In genomic region chr16:324451-325334, GRCh38 we compare ENCODE assay signal across 8 cellular contexts. TPM values are rescaled to one million over a fixed set of nuclear protein-coding genes. Genes with fewer than 3 reads are reported as not detected.
DNase-seq lines count a peak whose midpoint lies in the region; ATAC-seq and TF ChIP-seq lines count a peak whose summit lies in the region.

No MANE protein-coding gene starts in this region.

- no peak overlapping the region for H3K9ac ChIP-seq in endodermal cell (ENCODE audit: extremely low read depth, low read length, poor library complexity, severe bottlenecking)

- H3K27me3 Mint-ChIP-seq in endodermal cell (ENCODE audit: insufficient read depth) = no peaks in the 10 kb centered on the region

- H3K4me1 Mint-ChIP-seq in endodermal cell = peaks cover 16% of the 10 kb centered on the region

- TF ChIP-seq CTCF in endodermal cell (conservative IDR thresholded peaks at IDR 0.05) = no peak

- H3K4me3 Mint-ChIP-seq in endodermal cell = no peak overlapping the region

- WGBS in endodermal cell (ENCODE audit: insufficient coverage in 1 of 2, insufficient read length in 1 of 2), 2 experiments = 90 to 92% methylated on average over 38 to 55 of the region's 55 CpGs

- no peaks in the 10 kb centered on the region for H3K9me3 Mint-ChIP-seq in endodermal cell

- H3K27ac Mint-ChIP-seq in endodermal cell = peak overlapping the region; percentile 69

- ATAC-seq in GM21423 (IDR thresholded peaks at IDR 0.05; ENCODE audit: unreplicated experiment) (peak; percentile 57), GM18870 (IDR thresholded peaks at IDR 0.05; ENCODE audit: unreplicated experiment) (no peak)

- peaks cover 9% of the 10 kb centered on the region for H3K36me3 Mint-ChIP-seq in endodermal cell (ENCODE audit: low read depth)

- H3K27ac ChIP-seq in endodermal cell (ENCODE audit: low read depth, low read length) = no peak overlapping the region

- H3K4me3 ChIP-seq in endodermal cell (ENCODE audit: low read length) = no peak overlapping the region

- no peaks in the 10 kb centered on the region for H3K9me3 ChIP-seq in endodermal cell (ENCODE audit: control insufficient read depth, low read length)

- H3K27me3 ChIP-seq in endodermal cell (ENCODE audit: control insufficient read depth, insufficient read depth, low read length, poor library complexity, severe bottlenecking) = no peaks in the 10 kb centered on the region

- H3K36me3 ChIP-seq in endodermal cell (ENCODE audit: control insufficient read depth, insufficient read depth, low read length) = peaks cover 7% of the 10 kb centered on the region

- H3K4me1 ChIP-seq in endodermal cell (ENCODE audit: control insufficient read depth, insufficient read depth, low read length) = no peaks in the 10 kb centered on the region

- peak; percentile 23 to 25 for DNase-seq in activated CD4-positive, alpha-beta T cell treated with anti-CD3 and anti-CD28 coated beads for 24 hours (ENCODE audit: low read depth in 2 of 2)
- DNase-seq in endodermal cell (no peak), NOMO-1 treated with dmso at 0.1 percent for 144 hours (lab: John Stamatoyannopoulos, UW; ENCODE audit: unreplicated experiment) (no peak), cerebellum (ENCODE audit: low spot score) (no peak), DMS114 treated with DMSO at 0.1 percent for 48 hours (lab: John Stamatoyannopoulos, UW; ENCODE audit: unreplicated experiment) (no peak)
- DNase-seq in stimulated activated CD8-positive, alpha-beta memory T cell treated with anti-CD3 and anti-CD28 coated beads, Interleukin-15, amount 100 ng/mL, for 4 hours (ENCODE audit: low read depth in 2 of 2) = peak; percentile 29 to 46

RNA-seq across cellular contexts. Expression of gene AXIN1, which starts 27.8 kb away (rescaled TPM):
- total RNA-seq in endodermal cell (10 to 100 TPM; 36.5 to 37.3 TPM), cerebellum (16.4 TPM)
- polyA plus RNA-seq in endodermal cell (2013, experiment 1 of 2) = 23.7 TPM
- polyA plus RNA-seq in endodermal cell (2013, experiment 2 of 2) = 22.3 TPM

RNA-seq across cellular contexts. Expression of gene PDIA2, which starts 41.7 kb away (rescaled TPM):
- total RNA-seq in endodermal cell (1 to 10 TPM; 2.9 to 9.9 TPM), cerebellum (2.7 TPM)
- 3.8 TPM for polyA plus RNA-seq in endodermal cell (2013, experiment 1 of 2)
- polyA plus RNA-seq in endodermal cell (2013, experiment 2 of 2) = 2.4 TPM

RNA-seq across cellular contexts. Expression of gene ARHGDIG, which starts 44.3 kb away (rescaled TPM):
- total RNA-seq in endodermal cell (10 to 100 TPM in 1 of 2 donors, 1 to 10 TPM in 1; 6.8 to 19.2 TPM), cerebellum (19.4 TPM)
- 4.6 TPM for polyA plus RNA-seq in endodermal cell (2013, experiment 1 of 2)
- 3.8 TPM for polyA plus RNA-seq in endodermal cell (2013, experiment 2 of 2)

RNA-seq across cellular contexts. Expression of gene MRPL28, which starts 45.6 kb away (rescaled TPM):
- total RNA-seq in endodermal cell = 100 to 1,000 TPM; 137 to 138 TPM
- 84.7 TPM for polyA plus RNA-seq in endodermal cell (2013, experiment 1 of 2)
- 79.2 TPM for polyA plus RNA-seq in endodermal cell (2013, experiment 2 of 2)
- 26.2 TPM for total RNA-seq in cerebellum

RNA-seq across cellular contexts. Expression of gene RGS11, which starts 48.9 kb away (rescaled TPM):
- 1 to 10 TPM; 2.0 to 7.8 TPM for total RNA-seq in endodermal cell
- polyA plus RNA-seq in endodermal cell (2013, experiment 1 of 2) = 3.0 TPM
- 1.5 TPM for polyA plus RNA-seq in endodermal cell (2013, experiment 2 of 2)
- total RNA-seq in cerebellum = 10.1 TPM

Comparison
In these comparisons a context has a peak if more than half of its experiments do, and no peak if none do; other contexts are left out.
1. DNase-seq: peak in activated CD4-positive, alpha-beta T cell treated with anti-CD3 and anti-CD28 coated beads for 24 hours (2 of 2) and stimulated activated CD8-positive, alpha-beta memory T cell treated with anti-CD3 and anti-CD28 coated beads, Interleukin-15, amount 100 ng/mL, for 4 hours (2 of 2); none in endodermal cell (single experiment), NOMO-1 treated with dmso at 0.1 percent for 144 hours (single experiment), cerebellum (single experiment) and DMS114 treated with DMSO at 0.1 percent for 48 hours (single experiment).